11 cellular contexts compared by ENCODE assay signal in the genomic region with DNA sequence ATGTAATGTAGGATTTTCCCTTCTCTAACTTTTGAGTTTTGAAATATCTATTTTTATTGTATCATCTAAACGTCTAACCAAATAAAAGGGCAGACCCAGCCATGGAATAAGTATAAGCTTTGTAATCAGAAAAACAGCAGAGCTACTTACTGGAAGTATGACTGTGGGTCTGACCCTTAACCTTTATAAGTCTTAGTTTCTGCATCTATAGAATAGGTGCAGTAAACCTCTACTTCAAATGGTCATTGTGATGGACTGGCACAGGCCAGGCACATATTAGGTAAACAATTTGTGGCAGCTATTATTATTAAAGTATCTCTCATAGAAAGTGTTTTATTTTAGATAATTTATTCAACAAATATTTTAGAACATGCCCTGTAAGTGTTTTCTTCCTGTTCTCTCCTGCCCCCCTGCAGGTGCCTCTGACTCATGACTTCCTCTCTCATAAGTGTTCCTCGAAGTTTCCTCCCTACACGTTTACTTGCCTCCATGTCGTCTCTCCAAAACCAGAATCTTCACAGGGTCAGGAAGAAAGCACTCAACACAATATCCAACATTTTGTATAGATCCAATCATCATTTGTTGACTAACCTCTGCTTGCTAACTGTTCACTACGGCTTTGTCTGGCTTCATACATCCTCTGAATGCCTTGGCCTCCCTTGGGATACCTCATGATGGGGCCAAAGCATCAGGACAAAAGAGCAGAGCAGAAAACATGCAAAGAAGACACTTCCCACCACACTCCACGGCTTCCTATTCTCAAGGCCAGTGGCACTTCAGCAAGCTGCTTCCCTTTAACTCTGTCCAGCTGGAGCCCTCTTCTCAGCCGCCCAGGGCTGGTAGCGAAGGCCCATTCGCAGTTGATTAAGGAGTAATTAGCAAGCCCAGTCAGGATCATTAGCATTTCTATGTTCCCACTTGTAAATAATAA.
DNase-seq lines count a peak whose midpoint lies in the region; ATAC-seq, FAIRE-seq and TF ChIP-seq lines count a peak whose summit lies in the region.
"Had no signal": no experiment of that assay in that cellular context is flagged by ENCODE, and none has a peak within 500 bp of the region (broad histone marks: within the 10 kb centered on the region; RNA-seq: fewer than 3 reads in every experiment).

No MANE protein-coding gene starts in this region.

- H3K27ac Mint-ChIP-seq in activated CD8-positive, alpha-beta T cell treated with anti-CD3 and anti-CD28 coated beads, Interleukin-2, amount 10 ng/mL, durations not matched to agents 7 days and 5 days: peak overlapping the region; percentile 80
- H3K27ac Mint-ChIP-seq in natural killer cell: peak overlapping the region in 1 of 2 donors; percentile 70

- peak; percentile 61 for DNase-seq in DMS53 (lab: John Stamatoyannopoulos, UW)
- DNase-seq in DMS53 treated with DMSO at 0.1 percent for 48 hours (lab: John Stamatoyannopoulos, UW; ENCODE audit: unreplicated experiment): no peak
- DNase-seq in Jurkat, Clone E6-1 (ENCODE audit: low read depth, low spot score): peak; percentile 34
- peak; percentile 29 for DNase-seq in activated CD8-positive, alpha-beta T cell treated with anti-CD3 and anti-CD28 coated beads, Interleukin-2, amount 10 ng/mL, durations not matched to agents 7 days and 5 days
- DNase-seq in natural killer cell: no peak
- DNase-seq in RCC 7860 (ENCODE audit: low spot score): no peak
- DNase-seq in NCI-H1048 (lab: John Stamatoyannopoulos, UW): no peak
- DNase-seq in tibial nerve (ENCODE audit: low spot score in 2 of 2): no peak

- 62 to 67% methylated on average over 9 of the region's 9 CpGs for WGBS in tibial nerve, 2 donors

- no peaks in the 10 kb centered on the region for H3K9me3 Mint-ChIP-seq in activated CD8-positive, alpha-beta T cell treated with anti-CD3 and anti-CD28 coated beads, Interleukin-2, amount 10 ng/mL, durations not matched to agents 7 days and 5 days (ENCODE audit: insufficient read depth)
- no peaks in the 10 kb centered on the region for H3K9me3 Mint-ChIP-seq in natural killer cell

- peaks cover 0 to 14% (median 6%) of the 10 kb centered on the region in 4 donors for H3K4me1 ChIP-seq in tibial nerve

- peaks cover 2% of the 10 kb centered on the region for H3K27me3 Mint-ChIP-seq in activated CD8-positive, alpha-beta T cell treated with anti-CD3 and anti-CD28 coated beads, Interleukin-2, amount 10 ng/mL, durations not matched to agents 7 days and 5 days (ENCODE audit: low read depth)
- no peaks in the 10 kb centered on the region for H3K27me3 Mint-ChIP-seq in natural killer cell (ENCODE audit: low read depth in 2 of 2)

- no peak for TF ChIP-seq POLR2A in tibial nerve (IDR thresholded peaks at IDR 0.05)

- FAIRE-seq in RCC 7860 (lab: Jason Lieb, UNC): no peak
- FAIRE-seq: A549, colon had no signal

- H3K4me1 Mint-ChIP-seq in activated CD8-positive, alpha-beta T cell treated with anti-CD3 and anti-CD28 coated beads, Interleukin-2, amount 10 ng/mL, durations not matched to agents 7 days and 5 days (ENCODE audit: low read depth): peaks cover 24% of the 10 kb centered on the region
- H3K4me1 Mint-ChIP-seq in natural killer cell: peaks cover 32 to 34% of the 10 kb centered on the region in 2 donors

- peak; percentile 36 for ATAC-seq in activated CD8-positive, alpha-beta T cell treated with anti-CD3 and anti-CD28 coated beads, Interleukin-2, amount 10 ng/mL, durations not matched to agents 7 days and 5 days
- ATAC-seq in natural killer cell: peak in 2 of 3 donors; percentile 50 to 59
- ATAC-seq: A549, HCT116 had no signal

- H3K36me3 ChIP-seq in tibial nerve: no peaks in the 10 kb centered on the region

- no peaks in the 10 kb centered on the region for H3K9me3 ChIP-seq in tibial nerve
- H3K9me3 ChIP-seq: A549 had no signal

- CTCF ChIA-PET in activated CD8-positive, alpha-beta T cell treated with anti-CD3 and anti-CD28 coated beads, Interleukin-2, amount 10 ng/mL, durations not matched to agents 7 days and 5 days (lab: Charles Lee): interaction anchor here (1.4 to 3.0 kb wide), 3 partner anchors 9 to 26 kb away, joined by 8 to 18 read pairs (median 8); no protein-coding TSS in a partner anchor

- no peak overlapping the region for H3K4me3 Mint-ChIP-seq in activated CD8-positive, alpha-beta T cell treated with anti-CD3 and anti-CD28 coated beads, Interleukin-2, amount 10 ng/mL, durations not matched to agents 7 days and 5 days
- H3K4me3 Mint-ChIP-seq in natural killer cell: peak overlapping the region; percentile 7

- POLR2A ChIA-PET in activated CD8-positive, alpha-beta T cell treated with anti-CD3 and anti-CD28 coated beads, Interleukin-2, amount 10 ng/mL, durations not matched to agents 7 days and 5 days (lab: Charles Lee): interaction anchor here (1.7 kb wide), 1 partner anchor 288 kb away, joined by 5 read pairs; the partner anchor contains the start of gene JUN

- TF ChIP-seq EP300 in tibial nerve (IDR thresholded peaks at IDR 0.05): peak in 1 of 2 donors; percentile 38

- intact Hi-C loops in natural killer cell (cut with micrococcal nuclease): no loop called here

- H3K27me3 ChIP-seq in tibial nerve: no peaks in the 10 kb centered on the region

- H3K36me3 Mint-ChIP-seq in activated CD8-positive, alpha-beta T cell treated with anti-CD3 and anti-CD28 coated beads, Interleukin-2, amount 10 ng/mL, durations not matched to agents 7 days and 5 days (ENCODE audit: low read depth): peaks cover 9% of the 10 kb centered on the region
- H3K36me3 Mint-ChIP-seq in natural killer cell: no peaks in the 10 kb centered on the region

- H3K27ac ChIP-seq in tibial nerve: peak overlapping the region in 1 of 4 donors; percentile 20

- H3K4me3 ChIP-seq in Jurkat, Clone E6-1 (ENCODE audit: low read length): no peak overlapping the region
- no peak overlapping the region for H3K4me3 ChIP-seq in tibial nerve
- H3K4me3 ChIP-seq: A549 had no signal

- no peak for TF ChIP-seq CTCF in natural killer cell (IDR thresholded peaks at IDR 0.05)
- TF ChIP-seq CTCF in tibial nerve (IDR thresholded peaks at IDR 0.05): no peak

Comparison
In these comparisons a context has a peak if more than half of its experiments do, and no peak if none do; other contexts are left out.
1. DNase-seq: peak in DMS53 (single experiment), Jurkat, Clone E6-1 (single experiment) and activated CD8-positive, alpha-beta T cell treated with anti-CD3 and anti-CD28 coated beads, Interleukin-2, amount 10 ng/mL, durations not matched to agents 7 days and 5 days (single experiment); none in DMS53 treated with DMSO at 0.1 percent for 48 hours (single experiment), natural killer cell (single experiment), RCC 7860 (single experiment), NCI-H1048 (single experiment) and tibial nerve (0 of 2).